In genomic region chr5:132103380-132103951, GRCh38 we compare ENCODE assay signal across 8 cellular contexts. TPM values are rescaled to one million over a fixed set of nuclear protein-coding genes. Genes with fewer than 3 reads are reported as not detected.
DNase-seq lines count a peak whose midpoint lies in the region; ATAC-seq and TF ChIP-seq lines count a peak whose summit lies in the region.
"Had no signal": no experiment of that assay in that cellular context is flagged by ENCODE, and none has a peak within 500 bp of the region (broad histone marks: within the 10 kb centered on the region; RNA-seq: fewer than 3 reads in every experiment).

No MANE protein-coding gene starts in this region.

- no peak overlapping the region for H2AFZ ChIP-seq in OCI-LY3 (ENCODE audit: low read depth, low read length)

- peaks cover 91% of the 10 kb centered on the region for H3K4me1 Mint-ChIP-seq in activated T-helper 1 cell treated with anti-CD3 and anti-CD28 coated beads, Interleukin-12 subunit alpha, Interleukin-12 subunit beta, Interleukin-2, Interleukin-4 antibody, amounts not matched to agents 30 ng/mL and 10 ng/mL and 1 ng/mL, durations not matched to agents 14 hours and 24 hours and 36 hours (ENCODE audit: low read depth)
- H3K4me1 Mint-ChIP-seq in glutamatergic neuron (ENCODE audit: low read depth, unreplicated experiment) = no peaks in the 10 kb centered on the region

- no peaks in the 10 kb centered on the region for H3K27me3 Mint-ChIP-seq in activated T-helper 1 cell treated with anti-CD3 and anti-CD28 coated beads, Interleukin-12 subunit alpha, Interleukin-12 subunit beta, Interleukin-2, Interleukin-4 antibody, amounts not matched to agents 30 ng/mL and 10 ng/mL and 1 ng/mL, durations not matched to agents 14 hours and 24 hours and 36 hours (ENCODE audit: insufficient read depth)
- no peaks in the 10 kb centered on the region for H3K27me3 Mint-ChIP-seq in glutamatergic neuron (ENCODE audit: unreplicated experiment)

- ATAC-seq in GM18858 (IDR thresholded peaks at IDR 0.05; ENCODE audit: unreplicated experiment) (peak; percentile 68), HG02938 (IDR thresholded peaks at IDR 0.05; ENCODE audit: unreplicated experiment) (peak; percentile 74)

- H3K36me3 Mint-ChIP-seq in activated T-helper 1 cell treated with anti-CD3 and anti-CD28 coated beads, Interleukin-12 subunit alpha, Interleukin-12 subunit beta, Interleukin-2, Interleukin-4 antibody, amounts not matched to agents 30 ng/mL and 10 ng/mL and 1 ng/mL, durations not matched to agents 14 hours and 24 hours and 36 hours (ENCODE audit: low read depth) = peaks cover 34% of the 10 kb centered on the region
- no peaks in the 10 kb centered on the region for H3K36me3 Mint-ChIP-seq in glutamatergic neuron (ENCODE audit: unreplicated experiment)

- H3K9ac ChIP-seq in OCI-LY3 (ENCODE audit: low read length) (peak overlapping the region; percentile 64; the same call in 1 of the 2 replicates), skeletal muscle satellite cell (ENCODE audit: low read depth, low read length) (peak overlapping the region; percentile 54)

- peaks cover 67% of the 10 kb centered on the region for H3K4me1 ChIP-seq in OCI-LY3 (ENCODE audit: low read length)
- H3K4me1 ChIP-seq in skeletal muscle satellite cell (ENCODE audit: control insufficient read depth, insufficient read depth, low read length) = peaks cover 38% of the 10 kb centered on the region

- H3K27me3 ChIP-seq in OCI-LY3 (ENCODE audit: low read depth, low read length) (peaks cover 8% of the 10 kb centered on the region; the same call in 1 of the 2 replicates), skeletal muscle satellite cell (ENCODE audit: control insufficient read depth, insufficient read depth, low read length) (no peaks in the 10 kb centered on the region)

- no peak for TF ChIP-seq CTCF in OCI-LY3 (IDR thresholded peaks at IDR 0.05; ENCODE audit: low read depth, low read length)
- no peak for TF ChIP-seq CTCF in glutamatergic neuron (IDR thresholded peaks at IDR 0.05; ENCODE audit: partially characterized antibody, unreplicated experiment)

- peak overlapping the region; percentile 70 for H3K4me3 Mint-ChIP-seq in activated T-helper 1 cell treated with anti-CD3 and anti-CD28 coated beads, Interleukin-12 subunit alpha, Interleukin-12 subunit beta, Interleukin-2, Interleukin-4 antibody, amounts not matched to agents 30 ng/mL and 10 ng/mL and 1 ng/mL, durations not matched to agents 14 hours and 24 hours and 36 hours
- H3K4me3 Mint-ChIP-seq in glutamatergic neuron (ENCODE audit: unreplicated experiment) = no peak overlapping the region

- peak; percentile 78 for DNase-seq in activated T-helper 1 cell treated with anti-CD3 and anti-CD28 coated beads, Interleukin-12 subunit alpha, Interleukin-12 subunit beta, Interleukin-2, Interleukin-4 antibody, amounts not matched to agents 30 ng/mL and 10 ng/mL and 1 ng/mL, durations not matched to agents 14 hours and 24 hours and 36 hours (ENCODE audit: low spot score)
- DNase-seq in germinal center (ENCODE audit: low spot score) = peak; percentile 77
- DNase-seq in glutamatergic neuron = no peak

- H3K4me2 ChIP-seq in OCI-LY3 (ENCODE audit: low read length) (peak overlapping the region; percentile 89), skeletal muscle satellite cell (ENCODE audit: low read length) (peak overlapping the region; percentile 51)

- peak overlapping the region; percentile 52 for H3K4me3 ChIP-seq in OCI-LY3 (ENCODE audit: low read length)
- no peak overlapping the region for H3K4me3 ChIP-seq in skeletal muscle satellite cell (ENCODE audit: low read length)

- no peaks in the 10 kb centered on the region for H3K9me3 Mint-ChIP-seq in activated T-helper 1 cell treated with anti-CD3 and anti-CD28 coated beads, Interleukin-12 subunit alpha, Interleukin-12 subunit beta, Interleukin-2, Interleukin-4 antibody, amounts not matched to agents 30 ng/mL and 10 ng/mL and 1 ng/mL, durations not matched to agents 14 hours and 24 hours and 36 hours
- H3K9me3 Mint-ChIP-seq in glutamatergic neuron (ENCODE audit: unreplicated experiment) = no peaks in the 10 kb centered on the region

- intact Hi-C loops in activated T-helper 1 cell treated with anti-CD3 and anti-CD28 coated beads, Interleukin-12 subunit alpha, Interleukin-12 subunit beta, Interleukin-2, Interleukin-4 antibody, amounts not matched to agents 30 ng/mL and 10 ng/mL and 1 ng/mL, durations not matched to agents 14 hours and 24 hours and 36 hours (cut with micrococcal nuclease) = loop anchor here (1.0 to 10.0 kb wide), 7 partner anchors 8 to 816 kb away; partner anchors contain the start of genes CSF2 and SLC22A4

- H3K36me3 ChIP-seq in OCI-LY3 (replicated peaks; ENCODE audit: low read depth, low read length) (no peaks in the 10 kb centered on the region), skeletal muscle satellite cell (ENCODE audit: insufficient read depth, low read length) (no peaks in the 10 kb centered on the region)

- H3K27ac Mint-ChIP-seq in activated T-helper 1 cell treated with anti-CD3 and anti-CD28 coated beads, Interleukin-12 subunit alpha, Interleukin-12 subunit beta, Interleukin-2, Interleukin-4 antibody, amounts not matched to agents 30 ng/mL and 10 ng/mL and 1 ng/mL, durations not matched to agents 14 hours and 24 hours and 36 hours = peak overlapping the region; percentile 100
- H3K27ac Mint-ChIP-seq in glutamatergic neuron (ENCODE audit: unreplicated experiment) = no peak overlapping the region

- H3K9me3 ChIP-seq in OCI-LY3 (ENCODE audit: insufficient read depth, low read length) (no peaks in the 10 kb centered on the region), skeletal muscle satellite cell (replicated peaks; ENCODE audit: low read length) (no peaks in the 10 kb centered on the region)

- H3K79me2 ChIP-seq in OCI-LY3 (ENCODE audit: low read length) = no peaks in the 10 kb centered on the region

- H3K27ac ChIP-seq in OCI-LY3 (ENCODE audit: low read length) = peak overlapping the region; percentile 78

- H4K20me1 ChIP-seq in OCI-LY3 (ENCODE audit: insufficient read depth, low read length) = no peaks in the 10 kb centered on the region

RNA-seq across cellular contexts. Expression of gene CSF2, which starts 29.9 kb away (rescaled TPM):
- total RNA-seq in activated T-helper 1 cell treated with anti-CD3 and anti-CD28 coated beads, Interleukin-12 subunit alpha, Interleukin-12 subunit beta, Interleukin-2, Interleukin-4 antibody, amounts not matched to agents 30 ng/mL and 10 ng/mL and 1 ng/mL, durations not matched to agents 14 hours and 24 hours and 36 hours = 1,648 and 1,678 TPM in 2 replicates
- 0.22 TPM in 1 of 2 replicates, not detected in the other for total RNA-seq in skeletal muscle satellite cell (2012; rRNA removed)
- not detected for total RNA-seq in glutamatergic neuron (ENCODE audit: unreplicated experiment)

RNA-seq across cellular contexts. Expression of gene IL3, which starts 43.0 kb away (rescaled TPM):
- total RNA-seq in activated T-helper 1 cell treated with anti-CD3 and anti-CD28 coated beads, Interleukin-12 subunit alpha, Interleukin-12 subunit beta, Interleukin-2, Interleukin-4 antibody, amounts not matched to agents 30 ng/mL and 10 ng/mL and 1 ng/mL, durations not matched to agents 14 hours and 24 hours and 36 hours = 94.6 and 98.5 TPM in 2 replicates
- total RNA-seq in skeletal muscle satellite cell (2012; rRNA removed) = not detected in 2 replicates
- total RNA-seq in glutamatergic neuron (ENCODE audit: unreplicated experiment) = not detected
- total RNA-seq: mononuclear cell had no signal

Comparison
In these comparisons a context has a peak if more than half of its experiments do, and no peak if none do; other contexts are left out.
1. RNA of gene CSF2, which starts 29.9 kb away (total RNA-seq): 1,648 to 1,678 TPM in activated T-helper 1 cell treated with anti-CD3 and anti-CD28 coated beads, Interleukin-12 subunit alpha, Interleukin-12 subunit beta, Interleukin-2, Interleukin-4 antibody, amounts not matched to agents 30 ng/mL and 10 ng/mL and 1 ng/mL, durations not matched to agents 14 hours and 24 hours and 36 hours; not detected in glutamatergic neuron (single experiment); every median in the first group is over 1,000 times any median in the second.
2. RNA of gene IL3, which starts 43.0 kb away (total RNA-seq): 94.6 to 98.5 TPM in activated T-helper 1 cell treated with anti-CD3 and anti-CD28 coated beads, Interleukin-12 subunit alpha, Interleukin-12 subunit beta, Interleukin-2, Interleukin-4 antibody, amounts not matched to agents 30 ng/mL and 10 ng/mL and 1 ng/mL, durations not matched to agents 14 hours and 24 hours and 36 hours; not detected in glutamatergic neuron (single experiment); every median in the first group is over 10 times any median in the second.